Comparison of ENCODE assay signal across 10 cellular contexts in genomic region chr6:152642578-152643375, GRCh38. TPM values are rescaled to one million over a fixed set of nuclear protein-coding genes. Genes with fewer than 3 reads are reported as not detected.
A peak's percentile ranks its signal among the peaks of the same experiment; 100 is the strongest.
DNase-seq lines count a peak whose midpoint lies in the region; ATAC-seq and TF ChIP-seq lines count a peak whose summit lies in the region.
"Had no signal": no experiment of that assay in that cellular context is flagged by ENCODE, and none has a peak within 500 bp of the region (broad histone marks: within the 10 kb centered on the region; RNA-seq: fewer than 3 reads in every experiment).

No MANE protein-coding gene starts in this region.

- H3K4me1 Mint-ChIP-seq in stimulated activated memory B cell treated with anti-CD40 and anti-IgM and Interleukin-4, amounts not matched to agents 10 μg/mL and 1 μg/mL and 100 μg/mL, for 72 hours: peaks cover 4% of the 10 kb centered on the region

- DNase-seq in BJ (ENCODE audit: low read depth) (no peak), NCI-H510A treated with DMSO at 0.1 percent for 48 hours (lab: John Stamatoyannopoulos, UW) (peak; percentile 28), amygdala (lab: John Stamatoyannopoulos, UW) (peak in 36 of 56 donors; percentile 2 to 64 (median 24)), hepatocyte (ENCODE audit: low spot score) (peak; percentile 69), NCI-H2029 treated with DMSO at 0.1 percent for 48 hours (lab: John Stamatoyannopoulos, UW) (no peak)

- no peaks in the 10 kb centered on the region for H3K79me2 ChIP-seq in hepatocyte

- no peaks in the 10 kb centered on the region for H4K20me1 ChIP-seq in hepatocyte (ENCODE audit: insufficient read depth, poor library complexity, severe bottlenecking)

- TF ChIP-seq CTCF in BJ (IDR thresholded peaks at IDR 0.05; ENCODE audit: insufficient read depth, low read depth, low read length) (peak; percentile 62), hepatocyte (IDR thresholded peaks at IDR 0.05; ENCODE audit: poor library complexity) (peak; percentile 60)

- H3K27me3 ChIP-seq in BJ (ENCODE audit: control insufficient read depth, insufficient read depth, low read length) (no peaks in the 10 kb centered on the region), hepatocyte (peaks cover 12% of the 10 kb centered on the region)

- no peaks in the 10 kb centered on the region for H3K9me3 ChIP-seq in hepatocyte (ENCODE audit: low read depth)

- no peaks in the 10 kb centered on the region for H3K9me3 Mint-ChIP-seq in stimulated activated memory B cell treated with anti-CD40 and anti-IgM and Interleukin-4, amounts not matched to agents 10 μg/mL and 1 μg/mL and 100 μg/mL, for 72 hours

- H3K36me3 Mint-ChIP-seq in stimulated activated memory B cell treated with anti-CD40 and anti-IgM and Interleukin-4, amounts not matched to agents 10 μg/mL and 1 μg/mL and 100 μg/mL, for 72 hours: no peaks in the 10 kb centered on the region

- H3K4me3 ChIP-seq in BJ (ENCODE audit: low read depth, low read length): no peak overlapping the region
- no peak overlapping the region for H3K4me3 ChIP-seq in hepatocyte
- H3K4me3 ChIP-seq: skin epidermis had no signal

- no peak overlapping the region for H3K4me3 Mint-ChIP-seq in stimulated activated memory B cell treated with anti-CD40 and anti-IgM and Interleukin-4, amounts not matched to agents 10 μg/mL and 1 μg/mL and 100 μg/mL, for 72 hours

- 50% methylated on average over 8 of the region's 8 CpGs for WGBS in hepatocyte (ENCODE audit: low lambda C conversion rate, missing lambda C conversion rate)

- no peak overlapping the region for H3K27ac Mint-ChIP-seq in stimulated activated memory B cell treated with anti-CD40 and anti-IgM and Interleukin-4, amounts not matched to agents 10 μg/mL and 1 μg/mL and 100 μg/mL, for 72 hours

- POLR2A ChIA-PET in BJ (lab: Charles Lee): no interaction called here

- no peak overlapping the region for H3K4me2 ChIP-seq in hepatocyte

- H3K36me3 ChIP-seq in BJ (ENCODE audit: control insufficient read depth, insufficient read depth, low read length) (no peaks in the 10 kb centered on the region), hepatocyte (replicated peaks; ENCODE audit: insufficient read depth, low read depth) (no peaks in the 10 kb centered on the region)

- H3K27ac ChIP-seq in hepatocyte: no peak overlapping the region
- H3K27ac ChIP-seq: skin epidermis had no signal

- no peaks in the 10 kb centered on the region for H3K9me2 ChIP-seq in hepatocyte (replicated peaks; ENCODE audit: insufficient read depth)

- H3K27me3 Mint-ChIP-seq in stimulated activated memory B cell treated with anti-CD40 and anti-IgM and Interleukin-4, amounts not matched to agents 10 μg/mL and 1 μg/mL and 100 μg/mL, for 72 hours: peaks cover 34% of the 10 kb centered on the region

- H3K4me1 ChIP-seq in hepatocyte (ENCODE audit: insufficient read depth): no peaks in the 10 kb centered on the region

- H2AFZ ChIP-seq in hepatocyte: no peak overlapping the region

- CTCF ChIA-PET in BJ (lab: Yijun Ruan, JAX): interaction anchor here (0.6 to 3.8 kb wide), 20 partner anchors 9 to 322 kb away, joined by 3 to 47 read pairs (median 4); no protein-coding TSS in a partner anchor

- peak; percentile 60 for ATAC-seq in GM18499 (IDR thresholded peaks at IDR 0.05; ENCODE audit: insufficient read depth, unreplicated experiment)
- peak; percentile 70 for ATAC-seq in HG02852 (IDR thresholded peaks at IDR 0.05; ENCODE audit: unreplicated experiment)
- ATAC-seq in stimulated activated memory B cell treated with anti-CD40 and anti-IgM and Interleukin-4, amounts not matched to agents 10 μg/mL and 1 μg/mL and 100 μg/mL, for 72 hours: peak; percentile 50

RNA-seq across cellular contexts. Expression of gene SYNE1, which starts 5.6 kb away (rescaled TPM):
- polyA plus RNA-seq in BJ (2011; rRNA removed) (42.6 and 44.2 TPM in 2 replicates), hepatocyte (17.6 and 19.3 TPM in 2 replicates)
- 160 and 205 TPM in 2 replicates for polyA minus RNA-seq in BJ (2011; rRNA and poly(A)+ RNA removed)
- total RNA-seq in hepatocyte: 58.0 and 59.9 TPM in 2 replicates

RNA-seq across cellular contexts. Expression of gene MYCT1, which starts 54.9 kb away (rescaled TPM):
- polyA plus RNA-seq in BJ (2011; rRNA removed): 0.02 and 0.04 TPM in 2 replicates
- polyA minus RNA-seq in BJ (2011; rRNA and poly(A)+ RNA removed): not detected in 2 replicates
- 0.53 and 1.1 TPM in 2 replicates for total RNA-seq in hepatocyte
- 0.05 and 0.72 TPM in 2 replicates for polyA plus RNA-seq in hepatocyte
- total RNA-seq: T-helper 1 cell treated with Interleukin-12 subunit alpha and Interleukin-12 subunit beta and Interleukin-4 antibody, amounts not matched to agents 30 ng/mL and 1 ng/mL, for 36 hours had no signal

Comparison
In these comparisons a context has a peak if more than half of its experiments do, and no peak if none do; other contexts are left out.
1. DNase-seq: peak in NCI-H510A treated with DMSO at 0.1 percent for 48 hours (single experiment), amygdala (36 of 56) and hepatocyte (single experiment); none in BJ (single experiment) and NCI-H2029 treated with DMSO at 0.1 percent for 48 hours (single experiment).
2. Peak in every context shown above with its lines, with median percentiles within 50 percentile points of each other: ATAC-seq.